Comparison of ENCODE assay signal across 18 cellular contexts in genomic region chr5:122908108-122908507, GRCh38.
"Had no signal": no experiment of that assay in that cellular context is flagged by ENCODE, and none has a peak within 500 bp of the region (broad histone marks: within the 10 kb centered on the region; RNA-seq: fewer than 3 reads in every experiment).

No MANE protein-coding gene starts in this region.

- ATAC-seq: activated CD4-positive, alpha-beta T cell treated with anti-CD3 and anti-CD28 coated beads for 36 hours; activated T-cell treated with anti-CD3 and anti-CD28 coated beads, Interleukin-2, amount 50 U/mL, for 4 hours; left lobe of liver; T-helper 17 cell had no signal

- H3K27me3 ChIP-seq: adrenal gland, heart right ventricle, sigmoid colon had no signal

- H3K9me3 ChIP-seq: adrenal gland, heart right ventricle, sigmoid colon, thoracic aorta had no signal

- H3K4me3 ChIP-seq: adrenal gland, heart right ventricle, sigmoid colon, thoracic aorta had no signal

- DNase-seq: activated B cell treated with CpG ODN at 0.5 μM for 24 hours; activated CD4-positive, alpha-beta T cell treated with anti-CD3 and anti-CD28 coated beads for 36 hours; activated CD4-positive, alpha-beta T cell treated with anti-CD3 and anti-CD28 coated beads, Interleukin-2, amount 50 U/mL, for 48 hours; activated CD8-positive, alpha-beta memory T cell treated with anti-CD3 and anti-CD28 coated beads, Interleukin-2, amount 50 U/mL, for 48 hours; activated naive CD4-positive, alpha-beta T cell; activated T-cell treated with anti-CD3 and anti-CD28 coated beads, Interleukin-2, amount 50 U/mL, for 4 hours; adrenal gland; cerebellar nuclear complex; cortex of kidney; heart right ventricle; kidney; sigmoid colon; stimulated activated CD4-positive, alpha-beta T cell treated with anti-CD3 and anti-CD28 coated beads, Interleukin-2, amount 100 ng/mL, for 48 hours; stimulated activated naive CD4-positive, alpha-beta T cell; T-helper 17 cell had no signal

- H3K36me3 ChIP-seq: adrenal gland, sigmoid colon, thoracic aorta had no signal

- H3K27ac ChIP-seq: adrenal gland, epithelial cell of prostate, heart right ventricle had no signal

- H3K4me1 ChIP-seq: adrenal gland had no signal
